ENCODE assay signal across 20 cellular contexts in the genomic region with DNA sequence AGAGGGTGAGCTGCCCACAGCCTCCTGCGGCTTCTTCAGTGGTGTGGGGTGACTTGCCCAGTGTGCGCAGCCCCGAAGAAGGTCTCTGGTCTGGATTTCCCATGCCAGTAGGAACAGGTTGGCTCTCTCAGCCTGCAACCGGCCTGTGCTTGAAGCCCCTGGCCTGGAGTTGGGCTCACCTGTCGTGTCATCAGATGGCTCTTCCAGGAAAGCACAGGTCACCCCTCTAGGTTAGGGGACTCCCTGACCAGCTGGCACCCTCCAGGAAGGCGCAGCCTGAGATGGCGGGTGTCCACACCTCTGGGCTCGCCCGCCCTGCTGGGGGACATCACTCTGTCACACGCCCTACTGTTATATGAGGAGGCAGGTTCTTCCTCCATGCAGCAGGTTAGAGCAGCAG.
DNase-seq lines count a peak whose midpoint lies in the region; ATAC-seq, FAIRE-seq and TF ChIP-seq lines count a peak whose summit lies in the region.
"Had no signal": no experiment of that assay in that cellular context is flagged by ENCODE, and none has a peak within 500 bp of the region (broad histone marks: within the 10 kb centered on the region; RNA-seq: fewer than 3 reads in every experiment).

No MANE protein-coding gene starts in this region.

- no peaks in the 10 kb centered on the region for H3K79me1 ChIP-seq in H1 (ENCODE audit: low read depth, low read length)

- ATAC-seq in WTC11: no peak
- no peak for ATAC-seq in HG03175 (IDR thresholded peaks at IDR 0.05; ENCODE audit: unreplicated experiment)
- ATAC-seq: GM23338, HepG2 had no signal

- H2BK5ac ChIP-seq in H1 (ENCODE audit: low read depth, low read length): no peak overlapping the region

- no peak overlapping the region for H3K23ac ChIP-seq in H1 (ENCODE audit: insufficient read length)

- peak; percentile 4 for DNase-seq in WTC11 (ENCODE audit: low spot score)
- no peak for DNase-seq in H1 (ENCODE audit: low read depth in 1 of 2, low spot score in 2 of 2)
- peak; percentile 21 for DNase-seq in osteoblast (ENCODE audit: insufficient read length, low spot score, missing footprints)
- DNase-seq in suprapubic skin (ENCODE audit: low spot score in 2 of 2): peak; percentile 37 to 42
- no peak for DNase-seq in glomerular visceral epithelial cell (ENCODE audit: extremely low spot score)
- no peak for DNase-seq in germinal center (ENCODE audit: low spot score)
- DNase-seq in AG20443 (ENCODE audit: low spot score): no peak
- DNase-seq: BE2C; CD4-positive, alpha-beta memory T cell; COR-L47; DND-41; GDM1; H9 had no signal

- H3K56ac ChIP-seq in H1 (replicated peaks; ENCODE audit: insufficient read length, low read depth, low read length): no peak overlapping the region

- no peak overlapping the region for H2BK120ac ChIP-seq in H1 (replicated peaks; ENCODE audit: low read depth, low read length)

- no peak overlapping the region for H4K5ac ChIP-seq in H1 (ENCODE audit: insufficient read length, low read depth, low read length)

- H3K4me1 ChIP-seq in H1 (replicated peaks in 1 of 4; ENCODE audit: control insufficient read depth in 3 of 4, insufficient read depth in 4 of 4, low read length in 3 of 4) (no peaks in the 10 kb centered on the region), osteoblast (ENCODE audit: insufficient read depth, low read length) (peaks cover 18% of the 10 kb centered on the region), suprapubic skin (peaks cover 31% of the 10 kb centered on the region)
- H3K4me1 ChIP-seq: BE2C had no signal

- H2AFZ ChIP-seq in H1 (ENCODE audit: low read length): no peak overlapping the region
- H2AFZ ChIP-seq in osteoblast (ENCODE audit: low read length): no peak overlapping the region
- H2AFZ ChIP-seq: GM23338 had no signal

- no peak overlapping the region for H2BK15ac ChIP-seq in H1 (ENCODE audit: low read length)

- POLR2A ChIA-PET in WTC11 (lab: Charles Lee): no interaction called here
- POLR2A ChIA-PET in H1 (lab: Charles Lee; ENCODE audit: partially characterized antibody): no interaction called here

- H3K27me3 Mint-ChIP-seq in WTC11 (ENCODE audit: low read depth): no peaks in the 10 kb centered on the region; the same call in 1 of the 2 replicates
- H3K27me3 Mint-ChIP-seq: CD4-positive, alpha-beta memory T cell had no signal

- H3K4me3 ChIP-seq in H1 (ENCODE audit: extremely low read depth in 1 of 4, insufficient read depth in 2 of 4, low read depth in 3 of 4, low read length in 4 of 4): no peak overlapping the region
- H3K4me3 ChIP-seq in osteoblast (ENCODE audit: insufficient read depth, low read length): no peak overlapping the region
- no peak overlapping the region for H3K4me3 ChIP-seq in suprapubic skin
- H3K4me3 ChIP-seq: GM23338 had no signal

- H3K4me2 ChIP-seq in H1 (ENCODE audit: insufficient read depth in 1 of 2, low read depth in 2 of 2, low read length in 2 of 2) (no peak overlapping the region), osteoblast (ENCODE audit: insufficient read depth, low read length) (no peak overlapping the region)
- H3K4me2 ChIP-seq: GM23338 had no signal

- peak overlapping the region; percentile 29; the same call in 1 of the 2 replicates for H4K8ac ChIP-seq in H1 (ENCODE audit: extremely low read depth, insufficient read depth, low read length)

- H2BK20ac ChIP-seq in H1 (ENCODE audit: low read length): no peak overlapping the region

- H3K27me3 ChIP-seq in H1 (replicated peaks in 1 of 4; ENCODE audit: control insufficient read depth in 3 of 4, extremely low read depth in 1 of 4, insufficient read depth in 3 of 4, low read length in 3 of 4) (no peaks in the 10 kb centered on the region), osteoblast (ENCODE audit: insufficient read depth, low read length) (no peaks in the 10 kb centered on the region), suprapubic skin (no peaks in the 10 kb centered on the region)
- H3K27me3 ChIP-seq: BE2C had no signal

- H3K36me3 ChIP-seq in H1 (ENCODE audit: control insufficient read depth in 2 of 4, insufficient read depth in 4 of 4, low read length in 3 of 4): no peaks in the 10 kb centered on the region
- H3K36me3 ChIP-seq in osteoblast (ENCODE audit: insufficient read depth, low read length): peaks cover 2% of the 10 kb centered on the region
- peaks cover 3% of the 10 kb centered on the region for H3K36me3 ChIP-seq in suprapubic skin
- H3K36me3 ChIP-seq: BE2C had no signal

- H3K79me2 ChIP-seq in H1 (ENCODE audit: control insufficient read depth in 1 of 2, insufficient read depth in 2 of 2, low read length in 2 of 2) (no peaks in the 10 kb centered on the region), osteoblast (ENCODE audit: insufficient read depth, low read length) (no peaks in the 10 kb centered on the region)

- no peak for TF ChIP-seq RAD21 in H1 (IDR thresholded peaks at IDR 0.05 in 1 of 2, conservative IDR thresholded peaks at IDR 0.05 in 1 of 2; ENCODE audit: low read depth in 2 of 2, low read length in 2 of 2)

- H4K20me1 ChIP-seq in H1 (replicated peaks in 1 of 2; ENCODE audit: control insufficient read depth in 1 of 2, insufficient read depth in 2 of 2, low read length in 2 of 2): no peaks in the 10 kb centered on the region
- H4K20me1 ChIP-seq in osteoblast (ENCODE audit: insufficient read depth, low read length): no peaks in the 10 kb centered on the region

- H3K18ac ChIP-seq in H1 (ENCODE audit: extremely low read depth, low read length): no peak overlapping the region

- TF ChIP-seq CTCF in WTC11 (IDR thresholded peaks at IDR 0.05): no peak
- TF ChIP-seq CTCF in H1 (IDR thresholded peaks at IDR 0.05; ENCODE audit: control extremely low read depth in 1 of 3, insufficient read depth in 1 of 3, low read depth in 1 of 3, low read length in 3 of 3): no peak
- no peak for TF ChIP-seq CTCF in osteoblast (IDR thresholded peaks at IDR 0.05; ENCODE audit: extremely low read depth, low read depth, low read length)
- TF ChIP-seq CTCF in suprapubic skin (IDR thresholded peaks at IDR 0.05): no peak

- H3K27ac ChIP-seq in H1 (ENCODE audit: low read depth, low read length) (no peak overlapping the region), osteoblast (ENCODE audit: low read depth, low read length) (no peak overlapping the region), suprapubic skin (no peak overlapping the region)
- H3K27ac ChIP-seq: C4-2B had no signal

- H3K9me3 Mint-ChIP-seq in WTC11: no peaks in the 10 kb centered on the region
- H3K9me3 Mint-ChIP-seq: CD4-positive, alpha-beta memory T cell; GM23338; H9 had no signal

- no peaks in the 10 kb centered on the region for H3K36me3 Mint-ChIP-seq in WTC11
- H3K36me3 Mint-ChIP-seq: CD4-positive, alpha-beta memory T cell had no signal

- H3K9me3 ChIP-seq in H1 (ENCODE audit: insufficient read depth in 2 of 2, low read depth in 1 of 2, low read length in 1 of 2): no peaks in the 10 kb centered on the region
- H3K9me3 ChIP-seq in osteoblast (ENCODE audit: low read depth, low read length): no peaks in the 10 kb centered on the region
- no peaks in the 10 kb centered on the region for H3K9me3 ChIP-seq in suprapubic skin
- H3K9me3 ChIP-seq: BE2C had no signal

- H2AK5ac ChIP-seq in H1 (ENCODE audit: low read depth, low read length): no peak overlapping the region

- H3K27ac Mint-ChIP-seq in WTC11: no peak overlapping the region
- H3K27ac Mint-ChIP-seq: GM23338, H9 had no signal

- no peaks in the 10 kb centered on the region for H3K4me1 Mint-ChIP-seq in WTC11
- H3K4me1 Mint-ChIP-seq: CD4-positive, alpha-beta memory T cell; GM23338 had no signal

- no peak for FAIRE-seq in H1 (lab: Jason Lieb, UNC)
- FAIRE-seq: A204.1, GM12892, HepG2, HTR-8/SVneo had no signal

- CTCF ChIA-PET in WTC11 (lab: Charles Lee): no interaction called here
- CTCF ChIA-PET in H1 (lab: Charles Lee; ENCODE audit: partially characterized antibody): interaction anchor here (1.1 to 3.1 kb wide), 3 partner anchors 9 to 248 kb away, joined by 3 to 9 read pairs (median 3); no protein-coding TSS in a partner anchor

- no peak for TF ChIP-seq POLR2A in H1 (IDR thresholded peaks at IDR 0.05; ENCODE audit: control extremely low read depth in 1 of 2, low read depth in 2 of 2, low read length in 2 of 2)
- TF ChIP-seq POLR2A in suprapubic skin (IDR thresholded peaks at IDR 0.05): no peak

- H3K14ac ChIP-seq in H1 (ENCODE audit: insufficient read length): no peak overlapping the region

- no peak overlapping the region for H2BK12ac ChIP-seq in H1 (ENCODE audit: low read depth, low read length)

- no peak overlapping the region for H3K4ac ChIP-seq in H1 (replicated peaks; ENCODE audit: insufficient read length, low read depth, low read length)

- no peak overlapping the region for H4K91ac ChIP-seq in H1 (replicated peaks; ENCODE audit: insufficient read length, low read length)

- no peak overlapping the region for H3K4me3 Mint-ChIP-seq in WTC11
- H3K4me3 Mint-ChIP-seq: CD4-positive, alpha-beta memory T cell; GM23338; H9 had no signal

- 91% methylated on average over 9 of the region's 10 CpGs; no CpG with 5 or more reads in 1 of the 2 experiments for WGBS in H1 (ENCODE audit: extremely low coverage in 1 of 2, insufficient coverage in 1 of 2, insufficient read length in 1 of 2, insufficient replicate concordance in 2 of 2, low coverage in 1 of 2, low lambda C conversion rate in 2 of 2, missing lambda C conversion rate in 1 of 2), 2 experiments
- 90% methylated on average over 5 of the region's 10 CpGs for WGBS in suprapubic skin

- no peaks in the 10 kb centered on the region for H3K23me2 ChIP-seq in H1 (ENCODE audit: low read depth, low read length)

- H3K9ac ChIP-seq in H1 (replicated peaks in 1 of 4; ENCODE audit: extremely low read depth in 1 of 4, low read depth in 3 of 4, low read length in 3 of 4): no peak overlapping the region

- TF ChIP-seq EP300 in H1 (IDR thresholded peaks at IDR 0.05; ENCODE audit: borderline replicate concordance in 1 of 2, low read depth in 2 of 2, low read length in 2 of 2) (no peak), suprapubic skin (IDR thresholded peaks at IDR 0.05) (no peak)

TF ChIP-seq in WTC11, 78 proteins besides CTCF, POLR2A, EP300 and RAD21 (continues in another document):
- TF ChIP-seq NR2C2 (CRISPR knock-in tag; IDR thresholded peaks at IDR 0.05): no peak
- TF ChIP-seq GABPB1 (CRISPR knock-in tag; IDR thresholded peaks at IDR 0.05): no peak

TF ChIP-seq in H1, 55 proteins besides CTCF, POLR2A, EP300 and RAD21:
- TF ChIP-seq CBX8 (IDR thresholded peaks at IDR 0.05; ENCODE audit: borderline replicate concordance, low read depth, low read length): no peak

Comparison
In these comparisons a context has a peak if more than half of its experiments do, and no peak if none do; other contexts are left out.
1. DNase-seq: peak in WTC11 (single experiment), osteoblast (single experiment) and suprapubic skin (2 of 2); none in H1 (0 of 2), glomerular visceral epithelial cell (single experiment), germinal center (single experiment) and AG20443 (single experiment).